In the genomic region with DNA sequence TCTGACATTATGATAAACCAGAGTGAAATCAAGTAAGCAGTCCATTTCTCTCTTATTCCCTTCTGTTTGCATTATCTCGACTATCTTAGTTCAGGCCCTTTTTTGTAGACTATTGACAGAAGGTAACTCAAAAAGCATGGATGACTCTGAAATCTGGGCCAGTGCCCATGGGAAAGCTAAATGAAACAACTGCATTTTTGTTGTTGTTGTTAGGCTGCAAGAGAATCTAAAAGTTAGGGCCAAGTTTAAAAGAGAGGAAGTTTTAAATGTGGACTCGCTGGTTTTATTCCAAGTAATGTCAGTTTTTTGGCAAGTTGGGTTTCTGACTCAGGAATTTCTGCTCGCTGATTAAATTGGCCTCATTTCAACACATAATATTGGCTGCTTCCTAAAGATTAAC, we compare ENCODE assay signal across 14 cellular contexts.
DNase-seq lines count a peak whose midpoint lies in the region; ATAC-seq and TF ChIP-seq lines count a peak whose summit lies in the region.
"Had no signal": no experiment of that assay in that cellular context is flagged by ENCODE, and none has a peak within 500 bp of the region (broad histone marks: within the 10 kb centered on the region; RNA-seq: fewer than 3 reads in every experiment).

No MANE protein-coding gene starts in this region.

- no peaks in the 10 kb centered on the region for H3K27me3 ChIP-seq in ACC112 (ENCODE audit: insufficient read depth, low read length)

- ATAC-seq in GM18870 (IDR thresholded peaks at IDR 0.05; ENCODE audit: unreplicated experiment) (no peak), natural killer cell (no peak)

- H3K4me3 ChIP-seq in ACC112 (ENCODE audit: low read depth, low read length) (no peak overlapping the region), HFF-Myc (replicated peaks; ENCODE audit: low read depth, low read length) (no peak overlapping the region)
- H3K4me3 ChIP-seq: lung had no signal

- DNase-seq in HFF-Myc (ENCODE audit: extremely low read depth, low read depth) (peak; percentile 2), iris pigment epithelial cell (ENCODE audit: low read depth) (peak; percentile 55), NCI-H2171 (lab: John Stamatoyannopoulos, UW) (no peak), SHP77 (lab: John Stamatoyannopoulos, UW) (no peak), natural killer cell (no peak)
- DNase-seq: ACHN; activated naive CD4-positive, alpha-beta T cell treated with Interleukin-2 at 50 U/mL for 16 hours; central memory CD4-positive, alpha-beta T cell; stimulated activated CD4-positive, alpha-beta T cell treated with anti-CD3 and anti-CD28 coated beads, Interleukin-12 subunit alpha, Interleukin-12 subunit beta, amount 100 ng/mL, for 4 hours had no signal

- H3K36me3 ChIP-seq in ACC112 (ENCODE audit: insufficient read depth, low read length) = no peaks in the 10 kb centered on the region

- intact Hi-C loops in natural killer cell (cut with micrococcal nuclease) = no loop called here

- H3K27ac Mint-ChIP-seq in brain = peak overlapping the region in 3 of 5 experiments; percentile 26 to 60 (median 34)
- no peak overlapping the region for H3K27ac Mint-ChIP-seq in natural killer cell

- no peaks in the 10 kb centered on the region for H3K79me2 ChIP-seq in ACC112 (ENCODE audit: control insufficient read depth, insufficient read depth, low read length, unreplicated experiment)

- H3K4me3 Mint-ChIP-seq in brain = no peak overlapping the region
- no peak overlapping the region for H3K4me3 Mint-ChIP-seq in natural killer cell
- H3K4me3 Mint-ChIP-seq: neural crest cell had no signal

- H3K27me3 Mint-ChIP-seq in brain = peaks cover 24% of the 10 kb centered on the region
- H3K27me3 Mint-ChIP-seq in natural killer cell (ENCODE audit: low read depth in 2 of 2) = no peaks in the 10 kb centered on the region

- H3K36me3 Mint-ChIP-seq in brain (no peaks in the 10 kb centered on the region), natural killer cell (no peaks in the 10 kb centered on the region)

- no peak for TF ChIP-seq CTCF in HFF-Myc (IDR thresholded peaks at IDR 0.05; ENCODE audit: low read depth, low read length, missing control alignments)
- no peak for TF ChIP-seq CTCF in brain (conservative IDR thresholded peaks at IDR 0.05)
- no peak for TF ChIP-seq CTCF in natural killer cell (IDR thresholded peaks at IDR 0.05)

- peaks cover 11% of the 10 kb centered on the region for H3K4me1 ChIP-seq in ACC112 (ENCODE audit: control insufficient read depth, insufficient read depth, low read length, unreplicated experiment)

- peaks cover 10% of the 10 kb centered on the region for H3K4me1 Mint-ChIP-seq in brain
- no peaks in the 10 kb centered on the region for H3K4me1 Mint-ChIP-seq in natural killer cell
- H3K4me1 Mint-ChIP-seq: neural crest cell had no signal

- peak overlapping the region; percentile 19 for H2AFZ ChIP-seq in ACC112 (ENCODE audit: low read length, unreplicated experiment)

- H3K27ac ChIP-seq in ACC112 (ENCODE audit: low read depth, low read length) = peak overlapping the region; percentile 47

- H3K9me3 Mint-ChIP-seq in brain = peaks cover 0 to 8% (median 0%) of the 10 kb centered on the region in 5 experiments
- H3K9me3 Mint-ChIP-seq in natural killer cell = peaks cover 6 to 20% of the 10 kb centered on the region in 2 donors
- H3K9me3 Mint-ChIP-seq: neural crest cell had no signal

Comparison
In these comparisons a context has a peak if more than half of its experiments do, and no peak if none do; other contexts are left out.
1. DNase-seq: peak in HFF-Myc (single experiment) and iris pigment epithelial cell (single experiment); none in NCI-H2171 (single experiment), SHP77 (0 of 2) and natural killer cell (single experiment).
2. H3K27ac Mint-ChIP-seq: peak in brain (3 of 5); none in natural killer cell (0 of 2).